In genomic region chr14:77804592-77804991, GRCh38 we compare ENCODE assay signal across 8 cellular contexts. TPM values are rescaled to one million over a fixed set of nuclear protein-coding genes. Genes with fewer than 3 reads are reported as not detected.
DNase-seq lines count a peak whose midpoint lies in the region; ATAC-seq, FAIRE-seq and TF ChIP-seq lines count a peak whose summit lies in the region.

No MANE protein-coding gene starts in this region.

- H3K36me3 ChIP-seq in Panc1 (ENCODE audit: control insufficient read depth, insufficient read depth, low read length) (no peaks in the 10 kb centered on the region), ascending aorta (no peaks in the 10 kb centered on the region)

- intact Hi-C loops in Panc1 (cut with micrococcal nuclease; ENCODE audit: unreplicated experiment): no loop called here
- intact Hi-C loops in ascending aorta (cut with DNase I): no loop called here

- DNase-seq in AG09309 (ENCODE audit: low read depth): no peak
- no peak for DNase-seq in GM12891 (ENCODE audit: insufficient read length, low spot score)
- no peak for DNase-seq in Panc1 (ENCODE audit: low read depth, low spot score)
- DNase-seq in fibroblast of mammary gland (ENCODE audit: low read depth): peak; percentile 27
- DNase-seq in SK-N-DZ (ENCODE audit: low spot score): no peak
- no peak for DNase-seq in ascending aorta (ENCODE audit: low spot score in 2 of 2)

- H3K4me1 ChIP-seq in Panc1 (ENCODE audit: control insufficient read depth, insufficient read depth, low read length) (peaks cover 2% of the 10 kb centered on the region; the same call in 1 of the 2 replicates), ascending aorta (peaks cover 0 to 3% of the 10 kb centered on the region in 2 donors)

- CTCF ChIA-PET in Panc1 (lab: Charles Lee): no interaction called here

- TF ChIP-seq POLR2A in GM12891 (IDR thresholded peaks at IDR 0.05; ENCODE audit: low read depth, low read length): no peak

- H3K9me3 ChIP-seq in Panc1 (ENCODE audit: control insufficient read depth, insufficient read depth, low read depth, low read length) (no peaks in the 10 kb centered on the region), ascending aorta (no peaks in the 10 kb centered on the region)

- in situ Hi-C loops in Panc1 (cut with HindIII; ENCODE audit: low pct_unique_long_range_greater_than_20kb, low sequenced_read_pairs): no loop called here

- FAIRE-seq in GM12891 (lab: Jason Lieb, UNC): peak; percentile 23

- H3K4me3 ChIP-seq in AG09309 (ENCODE audit: control insufficient read depth, low read depth, low read length) (no peak overlapping the region), Panc1 (ENCODE audit: low read depth in 2 of 2, low read length in 2 of 2) (no peak overlapping the region), fibroblast of mammary gland (ENCODE audit: control insufficient read depth, low read depth, low read length) (no peak overlapping the region), ascending aorta (no peak overlapping the region)

- POLR2A ChIA-PET in Panc1 (lab: Charles Lee): no interaction called here

- ATAC-seq in Panc1: no peak
- ATAC-seq in GM18858 (IDR thresholded peaks at IDR 0.05; ENCODE audit: unreplicated experiment): no peak
- no peak for ATAC-seq in HG02970 (IDR thresholded peaks at IDR 0.05; ENCODE audit: low FRiP score, unreplicated experiment)

- no peaks in the 10 kb centered on the region for H3K27me3 ChIP-seq in Panc1 (ENCODE audit: control insufficient read depth, insufficient read depth, low read length)
- no peaks in the 10 kb centered on the region for H3K27me3 ChIP-seq in ascending aorta

- H3K27ac ChIP-seq in Panc1 (ENCODE audit: low read length): no peak overlapping the region
- H3K27ac ChIP-seq in ascending aorta: no peak overlapping the region

- peak; percentile 31 for TF ChIP-seq CTCF in AG09309 (IDR thresholded peaks at IDR 0.05; ENCODE audit: control insufficient read depth, insufficient read depth, low read depth, low read length, missing control alignments)
- TF ChIP-seq CTCF in Panc1 (IDR thresholded peaks at IDR 0.05): peak; percentile 65
- TF ChIP-seq CTCF in fibroblast of mammary gland (conservative IDR thresholded peaks at IDR 0.05; ENCODE audit: control insufficient read depth, insufficient read depth, low read depth, low read length): peak; percentile 38
- no peak for TF ChIP-seq CTCF in ascending aorta (IDR thresholded peaks at IDR 0.05)

- BruUV-seq in Panc1 (replicated peaks; lab: Mats Ljungman, UMichigan): no TSS peak

TF ChIP-seq in GM12891, 5 proteins besides CTCF, POLR2A, EP300 and RAD21:
- no peak for TF ChIP-seq PAX5 (IDR thresholded peaks at IDR 0.05; ENCODE audit: insufficient read depth, low read length, severe bottlenecking)
- no peak for TF ChIP-seq POU2F2 (IDR thresholded peaks at IDR 0.05; ENCODE audit: low read depth, low read length)
- no peak for TF ChIP-seq SPI1 (IDR thresholded peaks at IDR 0.05; ENCODE audit: low read depth, low read length)
- TF ChIP-seq TAF1 (IDR thresholded peaks at IDR 0.05; ENCODE audit: low read depth, low read length): no peak
- no peak for TF ChIP-seq POLR2AphosphoS5 (IDR thresholded peaks at IDR 0.05; ENCODE audit: low read depth, low read length)
TF ChIP-seq in GM12891: peak in this region for 0.

RNA-seq across cellular contexts. Expression of gene ADCK1, which starts 4.7 kb away (rescaled TPM):
- polyA plus RNA-seq in GM12891 (2012; ENCODE audit: low read depth, missing spikeins): 3.8 TPM
- total RNA-seq in Panc1 (2021; ENCODE audit: unreplicated experiment) (10.1 TPM), ascending aorta (0.43 TPM)
- polyA plus RNA-seq in Panc1 (2012; ENCODE audit: insufficient read length): 11.5 TPM
- polyA plus RNA-seq in SK-N-DZ (2014; cell fraction: cytosol; rRNA removed): 10.0 and 11.0 TPM in 2 replicates
- polyA plus RNA-seq in SK-N-DZ (2014; cell fraction: nucleus; rRNA removed): 15.5 and 16.3 TPM in 2 replicates

RNA-seq across cellular contexts. Expression of gene SNW1, which starts 43.6 kb away (rescaled TPM):
- 56.3 TPM for polyA plus RNA-seq in GM12891 (2012; ENCODE audit: low read depth, missing spikeins)
- total RNA-seq in Panc1 (2021; ENCODE audit: unreplicated experiment) (67.0 TPM), ascending aorta (16.8 TPM)
- 30.8 TPM for polyA plus RNA-seq in Panc1 (2012; ENCODE audit: insufficient read length)
- polyA plus RNA-seq in SK-N-DZ (2014; cell fraction: cytosol; rRNA removed): 72.9 and 86.2 TPM in 2 replicates
- polyA plus RNA-seq in SK-N-DZ (2014; cell fraction: nucleus; rRNA removed): 48.4 and 68.7 TPM in 2 replicates

Comparison
In these comparisons a context has a peak if more than half of its experiments do, and no peak if none do; other contexts are left out.
1. CTCF ChIP-seq: peak in AG09309 (single experiment), Panc1 (single experiment) and fibroblast of mammary gland (single experiment); none in ascending aorta (0 of 3).